24 cellular contexts compared by ENCODE assay signal in genomic region chr4:40822781-40823180, GRCh38.
"Had no signal": no experiment of that assay in that cellular context is flagged by ENCODE, and none has a peak within 500 bp of the region (broad histone marks: within the 10 kb centered on the region; RNA-seq: fewer than 3 reads in every experiment).

No MANE protein-coding gene starts in this region.

- H3K4me2 ChIP-seq: smooth muscle cell had no signal

- FAIRE-seq: endometrium, kidney, pancreas had no signal

- H3K27me3 ChIP-seq: gastrocnemius medialis, left lung, pancreas, right lobe of liver, testis, tibial artery, upper lobe of left lung, uterus had no signal

- H3K27me3 Mint-ChIP-seq: naive thymus-derived CD4-positive, alpha-beta T cell; stimulated activated memory B cell treated with anti-CD40 and anti-IgM and Interleukin-4, amounts not matched to agents 10 μg/mL and 1 μg/mL and 100 μg/mL, for 72 hours had no signal

- ATAC-seq: effector memory CD8-positive, alpha-beta T cell; gastrocnemius medialis; left lung; naive thymus-derived CD4-positive, alpha-beta T cell; pancreas; stimulated activated memory B cell treated with anti-CD40 and anti-IgM and Interleukin-4, amounts not matched to agents 10 μg/mL and 1 μg/mL and 100 μg/mL, for 72 hours; stimulated activated naive CD8-positive, alpha-beta T cell treated with anti-CD3 and anti-CD28 coated beads, Interleukin-15, Interleukin-2, amounts not matched to agents 100 U/mL and 50 U/mL, for 24 hours had no signal

- H3K36me3 ChIP-seq: uterus had no signal

- H3K9me3 Mint-ChIP-seq: effector memory CD8-positive, alpha-beta T cell; nephron progenitor cell; stimulated activated memory B cell treated with anti-CD40 and anti-IgM and Interleukin-4, amounts not matched to agents 10 μg/mL and 1 μg/mL and 100 μg/mL, for 72 hours had no signal

- H3K4me3 ChIP-seq: coronary artery, gastrocnemius medialis, left lung, pancreas, right lobe of liver, smooth muscle cell, testis, tibial artery, upper lobe of left lung, uterus had no signal

- H3K4me3 Mint-ChIP-seq: effector memory CD8-positive, alpha-beta T cell; nephron progenitor cell; stimulated activated memory B cell treated with anti-CD40 and anti-IgM and Interleukin-4, amounts not matched to agents 10 μg/mL and 1 μg/mL and 100 μg/mL, for 72 hours had no signal

- H3K27ac Mint-ChIP-seq: effector memory CD8-positive, alpha-beta T cell; naive thymus-derived CD4-positive, alpha-beta T cell; nephron progenitor cell; stimulated activated memory B cell treated with anti-CD40 and anti-IgM and Interleukin-4, amounts not matched to agents 10 μg/mL and 1 μg/mL and 100 μg/mL, for 72 hours had no signal

- H3K36me3 Mint-ChIP-seq: naive thymus-derived CD4-positive, alpha-beta T cell; stimulated activated memory B cell treated with anti-CD40 and anti-IgM and Interleukin-4, amounts not matched to agents 10 μg/mL and 1 μg/mL and 100 μg/mL, for 72 hours had no signal

- H3K27ac ChIP-seq: coronary artery, gastrocnemius medialis, left lung, pancreas, right lobe of liver, testis, tibial artery, upper lobe of left lung, uterus had no signal

- H3K4me1 ChIP-seq: gastrocnemius medialis, left lung, pancreas, right lobe of liver, testis, tibial artery, upper lobe of left lung, uterus had no signal

- H3K9me3 ChIP-seq: gastrocnemius medialis, left lung, pancreas, right lobe of liver, testis, tibial artery, upper lobe of left lung, uterus had no signal

- DNase-seq: dermis blood vessel endothelial cell; effector memory CD8-positive, alpha-beta T cell; gastrocnemius medialis; kidney; left lung; mesendoderm; midbrain; naive thymus-derived CD4-positive, alpha-beta T cell; nephron progenitor cell; occipital lobe; pancreas; retina; right lobe of liver; stimulated activated CD4-positive, alpha-beta T cell treated with anti-CD3 and anti-CD28 coated beads, Interleukin-4, amount 100 ng/mL, for 4 hours; stimulated activated naive CD8-positive, alpha-beta T cell treated with anti-CD3 and anti-CD28 coated beads, Interleukin-15, Interleukin-2, amounts not matched to agents 100 U/mL and 50 U/mL, for 24 hours; substantia nigra; testis; upper lobe of left lung; uterus had no signal
